Comparison of ENCODE assay signal across 15 cellular contexts in genomic region chr14:33499687-33500086, GRCh38.
"Had no signal": no experiment of that assay in that cellular context is flagged by ENCODE, and none has a peak within 500 bp of the region (broad histone marks: within the 10 kb centered on the region; RNA-seq: fewer than 3 reads in every experiment).

No MANE protein-coding gene starts in this region.

- H3K36me3 ChIP-seq: stomach, tibial nerve had no signal

- H2AFZ ChIP-seq: parathyroid adenoma had no signal

- H3K4me1 Mint-ChIP-seq: activated T-helper 17 cell treated with anti-CD3 and anti-CD28 coated beads, Interleukin-2, amount 50 U/mL, for 72 hours; immature natural killer cell had no signal

- H3K9ac ChIP-seq: parathyroid adenoma had no signal

- H3K79me2 ChIP-seq: parathyroid adenoma had no signal

- H3K27ac Mint-ChIP-seq: activated naive CD4-positive, alpha-beta T cell treated with anti-CD3 and anti-CD28 coated beads for 36 hours; activated T-helper 17 cell treated with anti-CD3 and anti-CD28 coated beads, Interleukin-2, amount 50 U/mL, for 72 hours; immature natural killer cell had no signal

- DNase-seq: activated CD4-positive, alpha-beta T cell treated with anti-CD3 and anti-CD28 coated beads, Interleukin-2, amount 50 U/mL, for 1 hour; activated naive CD4-positive, alpha-beta T cell treated with anti-CD3 and anti-CD28 coated beads for 36 hours; activated T-cell treated with anti-CD3 and anti-CD28 coated beads for 4 hours; effector CD8-positive, alpha-beta T cell; immature natural killer cell; mesendoderm; retina; SIG-M5; stomach had no signal

- H3K4me3 ChIP-seq: skin epidermis, tibial nerve had no signal

- H3K4me1 ChIP-seq: parathyroid adenoma, stomach had no signal

- H3K36me3 Mint-ChIP-seq: immature natural killer cell had no signal

- H3K27me3 ChIP-seq: stomach, tibial nerve had no signal

- H3K9me3 Mint-ChIP-seq: activated T-helper 17 cell treated with anti-CD3 and anti-CD28 coated beads, Interleukin-2, amount 50 U/mL, for 72 hours had no signal

- H3K27ac ChIP-seq: epithelial cell of prostate, parathyroid adenoma, skin epidermis, tibial nerve had no signal

- ATAC-seq: activated T-helper 17 cell treated with anti-CD3 and anti-CD28 coated beads, Interleukin-2, amount 50 U/mL, for 72 hours; left lobe of liver had no signal

- H3K4me3 Mint-ChIP-seq: activated naive CD4-positive, alpha-beta T cell treated with anti-CD3 and anti-CD28 coated beads for 36 hours; activated T-helper 17 cell treated with anti-CD3 and anti-CD28 coated beads, Interleukin-2, amount 50 U/mL, for 72 hours; immature natural killer cell had no signal
